In the genomic region with DNA sequence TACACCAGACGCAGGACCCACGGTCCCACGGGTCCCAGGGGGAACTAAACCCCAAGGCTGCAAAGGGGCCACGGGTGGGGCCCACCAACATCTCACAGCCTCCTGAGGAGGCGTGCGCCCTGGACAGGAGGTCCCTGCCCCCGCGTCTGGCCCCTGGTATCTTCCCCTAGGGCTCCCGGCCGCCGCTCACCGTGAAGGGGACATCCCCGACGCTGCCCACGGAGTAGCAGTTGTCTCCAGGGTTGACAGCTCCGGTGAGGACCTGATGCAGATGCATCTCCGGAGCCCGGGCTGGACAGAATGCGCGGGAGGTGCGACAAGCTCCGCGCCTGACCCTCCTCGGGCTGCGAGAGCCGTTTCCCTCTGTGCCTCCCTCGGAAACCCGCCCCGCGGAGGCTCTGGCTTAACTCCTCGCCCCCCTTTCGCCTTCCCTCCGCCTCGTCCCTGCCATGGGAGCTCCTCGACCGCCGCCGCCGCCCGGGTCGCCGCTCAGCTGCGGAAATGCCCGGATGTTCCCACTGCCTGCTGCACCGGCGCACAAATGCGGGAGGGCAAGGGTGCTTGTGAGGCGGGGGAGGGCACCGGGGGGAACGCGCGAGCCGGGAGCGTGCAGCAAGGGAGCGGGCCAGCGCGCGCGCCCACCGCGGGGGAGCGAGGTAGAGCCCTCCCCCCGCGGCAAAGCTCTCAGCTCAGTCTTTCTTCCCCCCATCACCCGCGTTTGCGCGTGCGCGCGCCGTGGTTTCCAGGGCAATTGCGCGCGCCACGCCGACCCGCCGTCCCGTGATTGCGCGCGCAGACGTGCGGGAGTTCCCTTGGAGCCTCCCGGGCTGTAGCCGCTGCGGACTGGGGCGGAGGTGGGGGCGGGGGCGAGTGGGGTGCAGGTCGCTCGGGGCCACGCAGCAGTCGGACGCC, we compare ENCODE assay signal across 8 cellular contexts. TPM values are rescaled to one million over a fixed set of nuclear protein-coding genes. Genes with fewer than 3 reads are reported as not detected.
DNase-seq lines count a peak whose midpoint lies in the region; ATAC-seq and TF ChIP-seq lines count a peak whose summit lies in the region.

A gene with protein sequence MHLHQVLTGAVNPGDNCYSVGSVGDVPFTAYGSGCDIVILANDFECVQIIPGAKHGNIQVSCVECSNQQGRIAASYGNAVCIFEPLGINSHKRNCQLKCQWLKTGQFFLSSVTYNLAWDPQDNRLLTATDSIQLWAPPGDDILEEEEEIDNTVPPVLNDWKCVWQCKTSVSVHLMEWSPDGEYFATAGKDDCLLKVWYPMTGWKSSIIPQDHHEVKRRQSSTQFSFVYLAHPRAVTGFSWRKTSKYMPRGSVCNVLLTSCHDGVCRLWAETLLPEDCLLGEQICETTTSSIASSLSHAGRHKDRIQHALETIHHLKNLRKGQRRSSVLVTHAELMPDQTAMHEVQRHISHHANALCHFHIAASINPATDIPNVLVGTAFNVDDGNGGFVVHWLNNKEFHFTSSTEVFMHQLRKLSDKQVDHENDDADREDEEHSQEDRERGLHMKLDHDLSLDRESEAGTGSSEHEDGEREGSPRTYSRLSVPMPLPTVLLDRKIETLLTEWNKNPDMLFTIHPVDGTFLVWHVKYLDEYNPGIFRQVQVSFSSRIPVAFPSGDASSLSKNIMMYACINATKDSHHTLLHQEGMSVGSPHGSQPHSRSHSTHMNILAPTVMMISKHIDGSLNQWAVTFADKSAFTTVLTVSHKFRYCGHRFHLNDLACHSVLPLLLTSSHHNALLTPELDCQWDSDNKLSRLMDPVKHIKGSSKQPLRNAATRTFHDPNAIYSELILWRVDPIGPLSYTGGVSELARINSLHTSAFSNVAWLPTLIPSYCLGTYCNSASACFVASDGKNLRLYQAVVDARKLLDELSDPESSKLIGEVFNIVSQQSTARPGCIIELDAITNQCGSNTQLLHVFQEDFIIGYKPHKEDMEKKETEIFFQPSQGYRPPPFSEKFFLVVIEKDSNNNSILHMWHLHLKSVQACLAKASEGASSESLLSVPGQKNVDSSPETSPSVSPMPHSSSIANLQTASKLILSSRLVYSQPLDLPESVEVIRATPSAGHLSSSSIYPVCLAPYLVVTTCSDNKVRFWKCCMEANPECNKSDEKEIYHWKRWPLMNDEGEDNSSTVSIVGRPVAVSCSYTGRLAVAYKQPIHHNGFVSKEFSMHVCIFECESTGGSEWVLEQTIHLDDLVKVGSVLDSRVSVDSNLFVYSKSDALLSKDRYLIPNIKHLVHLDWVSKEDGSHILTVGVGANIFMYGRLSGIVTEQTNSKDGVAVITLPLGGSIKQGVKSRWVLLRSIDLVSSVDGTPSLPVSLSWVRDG (N-terminal part only) (minus strand): TSS at position 503 of the 912 bp plus-strand sequence. CDS start 226 bp downstream, at position 277.

- peak within 1 kb of the TSS; percentile 95 for H3K4me3 Mint-ChIP-seq in GM23338
- H3K4me3 Mint-ChIP-seq in activated naive CD8-positive, alpha-beta T cell treated with anti-CD3 and anti-CD28 coated beads, Interleukin-2, amount 10 ng/mL, durations not matched to agents 7 days and 5 days, result peak within 1 kb of the TSS; percentile 90
- H3K4me3 Mint-ChIP-seq in glutamatergic neuron (ENCODE audit: unreplicated experiment), result peak within 1 kb of the TSS; percentile 98

- H3K9ac ChIP-seq in MM.1S (ENCODE audit: low read length) (peak within 1 kb of the TSS; percentile 64), SK-N-SH (peak within 1 kb of the TSS; percentile 79)

- H3K4me2 ChIP-seq in GM23338, result peak within 1 kb of the TSS; percentile 96
- peak within 1 kb of the TSS; percentile 94 for H3K4me2 ChIP-seq in MM.1S (ENCODE audit: low read depth, low read length)
- H3K4me2 ChIP-seq in SK-N-SH, result peak within 1 kb of the TSS; percentile 96
- H3K4me2 ChIP-seq in osteoblast (ENCODE audit: insufficient read depth, low read length), result peak within 1 kb of the TSS; percentile 92

- H3K27me3 Mint-ChIP-seq in GM23338 (ENCODE audit: insufficient read depth, low read depth, poor library complexity) (peaks cover 4% of the 10 kb centered on the region), glutamatergic neuron (ENCODE audit: unreplicated experiment) (no peaks in the 10 kb centered on the region)
- H3K27me3 Mint-ChIP-seq in activated naive CD8-positive, alpha-beta T cell treated with anti-CD3 and anti-CD28 coated beads, Interleukin-2, amount 10 ng/mL, durations not matched to agents 7 days and 5 days, result peaks cover 9% of the 10 kb centered on the region

- H3K9me3 ChIP-seq in MM.1S (replicated peaks; ENCODE audit: insufficient read depth, low read length) (no peaks in the 10 kb centered on the region), SK-N-SH (no peaks in the 10 kb centered on the region; the same call in 1 of the 2 replicates), osteoblast (ENCODE audit: low read depth, low read length) (no peaks in the 10 kb centered on the region), testis (no peaks in the 10 kb centered on the region)

- no peak within 1 kb of the TSS for H3K27ac Mint-ChIP-seq in GM23338
- H3K27ac Mint-ChIP-seq in activated naive CD8-positive, alpha-beta T cell treated with anti-CD3 and anti-CD28 coated beads, Interleukin-2, amount 10 ng/mL, durations not matched to agents 7 days and 5 days, result peak within 1 kb of the TSS; percentile 73
- H3K27ac Mint-ChIP-seq in glutamatergic neuron (ENCODE audit: unreplicated experiment), result peak within 1 kb of the TSS; percentile 95

- no peaks in the 10 kb centered on the region for H3K9me3 Mint-ChIP-seq in GM23338
- H3K9me3 Mint-ChIP-seq in activated naive CD8-positive, alpha-beta T cell treated with anti-CD3 and anti-CD28 coated beads, Interleukin-2, amount 10 ng/mL, durations not matched to agents 7 days and 5 days, result no peaks in the 10 kb centered on the region
- H3K9me3 Mint-ChIP-seq in glutamatergic neuron (ENCODE audit: unreplicated experiment), result peaks cover 8% of the 10 kb centered on the region

- H2AFZ ChIP-seq in GM23338 (peak within 1 kb of the TSS; percentile 96), MM.1S (ENCODE audit: low read length) (peak within 1 kb of the TSS; percentile 89), SK-N-SH (ENCODE audit: low read depth) (peak within 1 kb of the TSS; percentile 85), osteoblast (ENCODE audit: low read length) (peak within 1 kb of the TSS; percentile 99)

- TF ChIP-seq CTCF in GM23338 (conservative IDR thresholded peaks at IDR 0.05; ENCODE audit: low read depth in 2 of 2) (no peak), MM.1S (IDR thresholded peaks at IDR 0.05; ENCODE audit: low read length) (no peak), SK-N-SH (IDR thresholded peaks at IDR 0.05) (no peak), glutamatergic neuron (IDR thresholded peaks at IDR 0.05; ENCODE audit: partially characterized antibody, unreplicated experiment) (no peak), osteoblast (IDR thresholded peaks at IDR 0.05; ENCODE audit: extremely low read depth, low read depth, low read length) (no peak), testis (IDR thresholded peaks at IDR 0.05) (peak in 1 of 3 experiments; percentile 5)

- H3K4me3 ChIP-seq in GM23338 (peak within 1 kb of the TSS; percentile 93), MM.1S (ENCODE audit: low read length) (peak within 1 kb of the TSS; percentile 88), SK-N-SH (ENCODE audit: low read depth in 2 of 2, low read length in 1 of 2) (peak within 1 kb of the TSS; percentile 85 to 96), osteoblast (ENCODE audit: insufficient read depth, low read length) (peak within 1 kb of the TSS; percentile 94), testis (peak within 1 kb of the TSS; percentile 62 to 95)

- H4K20me1 ChIP-seq in GM23338 (replicated peaks; ENCODE audit: insufficient read depth) (no peaks in the 10 kb centered on the region), MM.1S (ENCODE audit: insufficient read depth, low read length) (no peaks in the 10 kb centered on the region), SK-N-SH (ENCODE audit: insufficient read depth) (no peaks in the 10 kb centered on the region), osteoblast (ENCODE audit: insufficient read depth, low read length) (peaks cover 15% of the 10 kb centered on the region)

- peak; percentile 14 for TF ChIP-seq POLR2A in testis (IDR thresholded peaks at IDR 0.05)

- peaks cover 6% of the 10 kb centered on the region for H3F3A ChIP-seq in GM23338 (replicated peaks; ENCODE audit: low read depth)
- peaks cover 18% of the 10 kb centered on the region; the same call in 1 of the 2 replicates for H3F3A ChIP-seq in MM.1S (ENCODE audit: insufficient read depth, low read length)
- no peaks in the 10 kb centered on the region for H3F3A ChIP-seq in SK-N-SH (replicated peaks; ENCODE audit: insufficient read depth)

- peak in 1 of 2 experiments; percentile 35; a peak in 1 of 4 replicates for TF ChIP-seq EP300 in SK-N-SH (IDR thresholded peaks at IDR 0.05; ENCODE audit: borderline replicate concordance in 1 of 2, low read depth in 1 of 2, low read length in 1 of 2)

- CTCF ChIA-PET in SK-N-SH (lab: Yijun Ruan, JAX), result interaction anchor here (0.9 to 4.6 kb wide), 4 partner anchors 27 to 154 kb away, joined by 4 to 23 read pairs (median 14); no protein-coding TSS in a partner anchor

- no peak within 1 kb of the TSS for H3K27ac ChIP-seq in GM23338 (ENCODE audit: low read depth)
- H3K27ac ChIP-seq in MM.1S (ENCODE audit: low read length), result no peak within 1 kb of the TSS
- peak within 1 kb of the TSS; percentile 64 to 90 for H3K27ac ChIP-seq in SK-N-SH (ENCODE audit: low read depth in 2 of 2, low read length in 1 of 2)
- H3K27ac ChIP-seq in osteoblast (ENCODE audit: low read depth, low read length), result peak within 1 kb of the TSS; percentile 18
- H3K27ac ChIP-seq in testis, result peak within 1 kb of the TSS; percentile 86 to 91

- POLR2A ChIA-PET in SK-N-SH (lab: Yijun Ruan, JAX), result interaction anchor here (0.5 to 1.4 kb wide), 3 partner anchors 59 to 349 kb away, joined by 3 to 4 read pairs (median 4); a partner anchor contains a TSS
- POLR2A ChIA-PET in activated naive CD8-positive, alpha-beta T cell treated with anti-CD3 and anti-CD28 coated beads, Interleukin-2, amount 10 ng/mL, durations not matched to agents 7 days and 5 days (lab: Charles Lee), result interaction anchor here (0.6 to 2.4 kb wide), 5 partner anchors 12 to 425 kb away, joined by 3 to 10 read pairs (median 3); a partner anchor contains a TSS

- 0 out of 2 replicates have a peak, but pooled peaks cover 3% of the 10 kb centered on the region for H3K9me2 ChIP-seq in GM23338 (ENCODE audit: insufficient read depth)
- no peaks in the 10 kb centered on the region for H3K9me2 ChIP-seq in MM.1S (replicated peaks; ENCODE audit: insufficient read depth, low read length)
- H3K9me2 ChIP-seq in SK-N-SH, result no peaks in the 10 kb centered on the region

- H3K27me3 ChIP-seq in GM23338 (ENCODE audit: insufficient read depth) (peaks cover 28% of the 10 kb centered on the region), MM.1S (replicated peaks; ENCODE audit: insufficient read depth, low read length) (peaks cover 27% of the 10 kb centered on the region), SK-N-SH (ENCODE audit: insufficient read depth) (no peaks in the 10 kb centered on the region), osteoblast (ENCODE audit: insufficient read depth, low read length) (peaks cover 7% of the 10 kb centered on the region), testis (no peaks in the 10 kb centered on the region)

- no peak for TF ChIP-seq RAD21 in SK-N-SH (IDR thresholded peaks at IDR 0.05; ENCODE audit: low read length)

- H3K36me3 Mint-ChIP-seq in GM23338 (ENCODE audit: low read depth), result no peaks in the 10 kb centered on the region
- H3K36me3 Mint-ChIP-seq in activated naive CD8-positive, alpha-beta T cell treated with anti-CD3 and anti-CD28 coated beads, Interleukin-2, amount 10 ng/mL, durations not matched to agents 7 days and 5 days, result no peaks in the 10 kb centered on the region
- H3K36me3 Mint-ChIP-seq in glutamatergic neuron (ENCODE audit: unreplicated experiment), result no peaks in the 10 kb centered on the region

- peaks cover 18% of the 10 kb centered on the region for H3K4me1 ChIP-seq in GM23338 (ENCODE audit: insufficient read depth)
- H3K4me1 ChIP-seq in MM.1S (ENCODE audit: low read length), result peaks cover 22% of the 10 kb centered on the region
- peaks cover 11 to 12% of the 10 kb centered on the region in 2 experiments; a peak in 3 of 4 replicates for H3K4me1 ChIP-seq in SK-N-SH (ENCODE audit: control insufficient read depth in 1 of 2, insufficient read depth in 2 of 2, low read depth in 1 of 2, low read length in 1 of 2)
- peaks cover 13% of the 10 kb centered on the region for H3K4me1 ChIP-seq in osteoblast (ENCODE audit: insufficient read depth, low read length)
- no peaks in the 10 kb centered on the region for H3K4me1 ChIP-seq in testis

- H3K36me3 ChIP-seq in GM23338 (ENCODE audit: insufficient read depth) (no peaks in the 10 kb centered on the region), MM.1S (replicated peaks; ENCODE audit: insufficient read depth, low read length) (no peaks in the 10 kb centered on the region), SK-N-SH (replicated peaks in 1 of 2; ENCODE audit: control insufficient read depth in 1 of 2, insufficient read depth in 2 of 2, low read length in 1 of 2) (no peaks in the 10 kb centered on the region), osteoblast (ENCODE audit: insufficient read depth, low read length) (no peaks in the 10 kb centered on the region), testis (ENCODE audit: low read depth, missing control alignments) (no peaks in the 10 kb centered on the region)

- intact Hi-C loops in testis (cut with DNase I; ENCODE audit: low total_unique reads), result no loop called here

- WGBS in SK-N-SH (ENCODE audit: low lambda C conversion rate), result under 1% methylated on average over 44 of the region's 96 CpGs
- WGBS in testis, 2 donors, result 0% methylated on average over 19 to 89 of the region's 96 CpGs

- ATAC-seq in GM23338, result peak; percentile 86
- ATAC-seq in activated naive CD8-positive, alpha-beta T cell treated with anti-CD3 and anti-CD28 coated beads, Interleukin-2, amount 10 ng/mL, durations not matched to agents 7 days and 5 days (ENCODE audit: low read depth), result peak; percentile 69

- H3K4me1 Mint-ChIP-seq in GM23338 (peaks cover 22% of the 10 kb centered on the region), glutamatergic neuron (ENCODE audit: low read depth, unreplicated experiment) (peaks cover 9% of the 10 kb centered on the region)
- H3K4me1 Mint-ChIP-seq in activated naive CD8-positive, alpha-beta T cell treated with anti-CD3 and anti-CD28 coated beads, Interleukin-2, amount 10 ng/mL, durations not matched to agents 7 days and 5 days, result peaks cover 14% of the 10 kb centered on the region

- DNase-seq in DMS79 treated with DMSO at 0.1 percent for 48 hours (lab: John Stamatoyannopoulos, UW), result peak; percentile 54
- DNase-seq in GM23338 (ENCODE audit: low spot score), result peak; percentile 95
- DNase-seq in MM.1S, result peak; percentile 78
- peak; percentile 95 for DNase-seq in SK-N-SH
- peak; percentile 85 for DNase-seq in activated naive CD8-positive, alpha-beta T cell treated with anti-CD3 and anti-CD28 coated beads, Interleukin-2, amount 10 ng/mL, durations not matched to agents 7 days and 5 days
- peak; percentile 98 for DNase-seq in glutamatergic neuron
- DNase-seq in osteoblast (ENCODE audit: insufficient read length, low spot score, missing footprints), result peak; percentile 97
- peak; percentile 88 for DNase-seq in testis

- H3K79me2 ChIP-seq in GM23338 (replicated peaks; ENCODE audit: insufficient read depth), result no peaks in the 10 kb centered on the region; the same call in 1 of the 2 replicates
- no peaks in the 10 kb centered on the region for H3K79me2 ChIP-seq in MM.1S (ENCODE audit: low read length)
- peaks cover 38% of the 10 kb centered on the region for H3K79me2 ChIP-seq in SK-N-SH (ENCODE audit: insufficient read depth)
- peaks cover 34% of the 10 kb centered on the region for H3K79me2 ChIP-seq in osteoblast (ENCODE audit: insufficient read depth, low read length)

RNA-seq across cellular contexts. Expression of the gene that starts here (rescaled TPM):
- total RNA-seq in GM23338 (2014; rRNA removed; shearing (Covaris generic)), result 21.6 and 61.1 TPM in 2 replicates
- polyA plus RNA-seq in GM23338 (2016; fragmentation: Nextera tagmentation; extraction: Ambion mirVana) (5.2 and 6.1 TPM in 2 replicates), SK-N-SH (2012; rRNA removed) (6.4 and 8.9 TPM in 2 replicates), testis (ENCODE audit: insufficient read depth, low read depth, low replicate concordance) (54.5 TPM)
- polyA plus RNA-seq in SK-N-SH (2012; cell fraction: cytosol; rRNA removed), result 6.0 and 6.5 TPM in 2 replicates
- polyA plus RNA-seq in SK-N-SH (2012; cell fraction: nucleus; rRNA removed), result 19.4 and 40.9 TPM in 2 replicates
- 10 to 100 TPM in 1 of 2 experiments, 1 to 10 TPM in 1; 8.7 to 11.8 TPM for total RNA-seq in activated naive CD8-positive, alpha-beta T cell treated with anti-CD3 and anti-CD28 coated beads, Interleukin-2, amount 10 ng/mL, durations not matched to agents 7 days and 5 days
- total RNA-seq in glutamatergic neuron (ENCODE audit: unreplicated experiment) (48.2 TPM), osteoblast (37.3 and 46.0 TPM in 2 replicates), testis (10 to 100 TPM; 64.4 to 81.3 TPM)

Comparison
In these comparisons a context has a peak if more than half of its experiments do, and no peak if none do; other contexts are left out.
1. H3K27ac ChIP-seq: peak in SK-N-SH (2 of 2), osteoblast (single experiment) and testis (2 of 2); none in GM23338 (single experiment) and MM.1S (single experiment).
2. Peak in every context shown above with its lines, with median percentiles within 50 percentile points of each other: DNase-seq, H2AFZ ChIP-seq, H3K4me2 ChIP-seq, H3K4me3 ChIP-seq and H3K4me3 Mint-ChIP-seq.